Comparison of ENCODE assay signal across 30 cellular contexts in genomic region chr2:157871415-157871814, GRCh38.
"Had no signal": no experiment of that assay in that cellular context is flagged by ENCODE, and none has a peak within 500 bp of the region (broad histone marks: within the 10 kb centered on the region; RNA-seq: fewer than 3 reads in every experiment).

No MANE protein-coding gene starts in this region.

- H3K36me3 ChIP-seq: esophagus squamous epithelium, gastrocnemius medialis, neutrophil, ovary, uterus had no signal

- H3K27ac ChIP-seq: epithelial cell of prostate, esophagus squamous epithelium, gastrocnemius medialis, neutrophil, ovary, skin epidermis, uterus had no signal

- DNase-seq: activated CD4-positive, alpha-beta T cell treated with anti-CD3 and anti-CD28 coated beads for 36 hours; activated CD4-positive, alpha-beta T cell treated with anti-CD3 and anti-CD28 coated beads, Interleukin-2, amount 50 U/mL, for 48 hours; activated CD4-positive, CD25-positive, alpha-beta regulatory T cell; activated CD8-positive, alpha-beta memory T cell treated with anti-CD3 and anti-CD28 coated beads, Interleukin-2, amount 50 U/mL, for 48 hours; activated naive CD4-positive, alpha-beta T cell; activated naive CD8-positive, alpha-beta T cell treated with anti-CD3 and anti-CD28 coated beads, Interleukin-2, amount 50 U/mL, for 24 hours; activated T-cell treated with anti-CD3 and anti-CD28 coated beads, Interleukin-2, amount 50 U/mL, for 4 hours; amygdala; dermis blood vessel endothelial cell; effector CD4-positive, alpha-beta T cell; esophagus squamous epithelium; gastrocnemius medialis; glutamatergic neuron; naive B cell; nephron progenitor cell; ovary; stimulated activated CD4-positive, alpha-beta T cell treated with anti-CD3 and anti-CD28 coated beads, Interleukin-12 subunit alpha, Interleukin-12 subunit beta, amount 100 ng/mL, for 4 hours; stimulated activated CD4-positive, alpha-beta T cell treated with anti-CD3 and anti-CD28 coated beads, Interleukin-4, amount 100 ng/mL, for 1 hour; uterus had no signal

- FAIRE-seq: colon, endometrium, islet of Langerhans had no signal

- H3K9me3 Mint-ChIP-seq: activated naive CD8-positive, alpha-beta T cell treated with anti-CD3 and anti-CD28 coated beads, Interleukin-2, amount 50 U/mL, for 24 hours; activated T-cell treated with anti-CD3 and anti-CD28 coated beads, Interleukin-2, amount 50 U/mL, for 4 hours; mesothelial cell of epicardium; naive B cell; nephron progenitor cell; stimulated activated naive CD8-positive, alpha-beta T cell treated with anti-CD3 and anti-CD28 coated beads, Interleukin-15, Interleukin-2, amounts not matched to agents 100 ng/mL and 50 ng/mL, for 24 hours; type B pancreatic cell had no signal

- H3K36me3 Mint-ChIP-seq: mesothelial cell of epicardium, naive B cell had no signal

- H3K9me3 ChIP-seq: esophagus squamous epithelium, gastrocnemius medialis, neutrophil, ovary, uterus had no signal

- H3K27me3 ChIP-seq: esophagus squamous epithelium, gastrocnemius medialis, ovary, uterus had no signal

- H3K27me3 Mint-ChIP-seq: activated CD4-positive, alpha-beta T cell treated with anti-CD3 and anti-CD28 coated beads for 36 hours; activated naive CD8-positive, alpha-beta T cell treated with anti-CD3 and anti-CD28 coated beads, Interleukin-2, amount 50 U/mL, for 24 hours; naive B cell; progenitor cell of endocrine pancreas; stimulated activated naive CD8-positive, alpha-beta T cell treated with anti-CD3 and anti-CD28 coated beads, Interleukin-15, Interleukin-2, amounts not matched to agents 100 ng/mL and 50 ng/mL, for 24 hours had no signal

- ATAC-seq: activated CD4-positive, alpha-beta T cell treated with anti-CD3 and anti-CD28 coated beads for 36 hours; activated naive CD8-positive, alpha-beta T cell treated with anti-CD3 and anti-CD28 coated beads, Interleukin-2, amount 50 U/mL, for 24 hours; activated T-cell treated with anti-CD3 and anti-CD28 coated beads, Interleukin-2, amount 50 U/mL, for 4 hours; gastrocnemius medialis; sciatic nerve had no signal

- H3K27ac Mint-ChIP-seq: activated naive CD8-positive, alpha-beta T cell treated with anti-CD3 and anti-CD28 coated beads, Interleukin-2, amount 50 U/mL, for 24 hours; mesothelial cell of epicardium; naive B cell; nephron progenitor cell; stimulated activated naive CD8-positive, alpha-beta T cell treated with anti-CD3 and anti-CD28 coated beads, Interleukin-15, Interleukin-2, amounts not matched to agents 100 ng/mL and 50 ng/mL, for 24 hours; type B pancreatic cell had no signal

- H3K4me3 ChIP-seq: esophagus squamous epithelium, gastrocnemius medialis, ovary, skin epidermis, uterus had no signal

- H3K4me3 Mint-ChIP-seq: activated CD4-positive, alpha-beta T cell treated with anti-CD3 and anti-CD28 coated beads for 36 hours; activated naive CD8-positive, alpha-beta T cell treated with anti-CD3 and anti-CD28 coated beads, Interleukin-2, amount 50 U/mL, for 24 hours; activated T-cell treated with anti-CD3 and anti-CD28 coated beads, Interleukin-2, amount 50 U/mL, for 4 hours; mesothelial cell of epicardium; nephron progenitor cell; stimulated activated naive CD8-positive, alpha-beta T cell treated with anti-CD3 and anti-CD28 coated beads, Interleukin-15, Interleukin-2, amounts not matched to agents 100 ng/mL and 50 ng/mL, for 24 hours; type B pancreatic cell had no signal
